8 cellular contexts compared by ENCODE assay signal in the genomic region with DNA sequence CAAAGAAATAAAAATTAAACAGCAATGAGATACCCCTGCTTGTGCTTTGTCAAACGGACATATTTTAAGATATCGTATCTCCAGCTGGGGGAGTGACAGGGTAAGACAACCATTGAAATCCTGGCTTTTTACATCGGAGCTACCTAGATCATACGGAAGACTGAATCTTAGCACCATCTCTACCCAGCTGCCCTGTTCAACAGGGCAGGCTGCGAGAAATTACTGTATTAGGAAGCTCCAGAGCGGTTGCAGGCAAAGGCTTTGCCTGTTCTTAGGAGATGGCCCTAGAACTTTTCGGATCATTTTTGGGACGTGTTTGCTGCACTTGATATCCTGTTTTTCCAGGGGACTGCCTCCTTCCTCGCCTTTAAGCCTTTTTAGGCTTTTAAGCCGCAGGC. TPM values are rescaled to one million over a fixed set of nuclear protein-coding genes. Genes with fewer than 3 reads are reported as not detected.
DNase-seq lines count a peak whose midpoint lies in the region; ATAC-seq and TF ChIP-seq lines count a peak whose summit lies in the region.

No MANE protein-coding gene starts in this region.

- TF ChIP-seq CTCF in AG04449 (IDR thresholded peaks at IDR 0.05; ENCODE audit: insufficient read depth, low read length, missing control alignments) (no peak), HL-60 (IDR thresholded peaks at IDR 0.05; ENCODE audit: insufficient read depth, low read length) (no peak), ascending aorta (IDR thresholded peaks at IDR 0.05) (no peak)

- WGBS in thymus, result 7% methylated on average over 10 of the region's 10 CpGs

- no peaks in the 10 kb centered on the region for H3K36me3 ChIP-seq in ascending aorta
- H3K36me3 ChIP-seq in thymus (ENCODE audit: control insufficient read depth, insufficient read depth), result no peaks in the 10 kb centered on the region

- ATAC-seq in sciatic nerve (no peak), GM21423 (IDR thresholded peaks at IDR 0.05; ENCODE audit: unreplicated experiment) (no peak)

- peak overlapping the region; percentile 80 for H3K4me3 ChIP-seq in AG04449 (ENCODE audit: low read depth, low read length)
- H3K4me3 ChIP-seq in HL-60 (replicated peaks; ENCODE audit: insufficient read depth, low read length), result peak overlapping the region; percentile 81
- peak overlapping the region; percentile 79 to 92 for H3K4me3 ChIP-seq in ascending aorta
- H3K4me3 ChIP-seq in thymus (ENCODE audit: low read length), result peak overlapping the region; percentile 70

- H3K9me3 ChIP-seq in ascending aorta (no peaks in the 10 kb centered on the region), thymus (ENCODE audit: control insufficient read depth) (no peaks in the 10 kb centered on the region)

- CTCF ChIA-PET in AG04449 (lab: Yijun Ruan, JAX), result interaction anchor here (1.0 to 5.9 kb wide), 14 partner anchors 12 to 343 kb away, joined by 3 to 53 read pairs (median 3); no protein-coding TSS in a partner anchor

- H3K27ac ChIP-seq in HL-60 (replicated peaks), result no peak overlapping the region
- H3K27ac ChIP-seq in ascending aorta, result peak overlapping the region; percentile 95 to 96
- H3K27ac ChIP-seq in layer of hippocampus (ENCODE audit: low read depth, low read length), result peak overlapping the region; percentile 90
- no peak overlapping the region for H3K27ac ChIP-seq in thymus (ENCODE audit: low read depth)

- DNase-seq in AG04449 (ENCODE audit: low read depth, low spot score) (no peak), HL-60 (ENCODE audit: low read depth in 1 of 2, low spot score in 1 of 2) (no peak), ascending aorta (ENCODE audit: low spot score in 2 of 2) (no peak), sciatic nerve (ENCODE audit: low spot score) (no peak), H4 (ENCODE audit: low spot score) (no peak)

- H3K4me1 ChIP-seq in ascending aorta (peaks cover 2 to 10% of the 10 kb centered on the region in 2 donors), thymus (ENCODE audit: control insufficient read depth, insufficient read depth, low read length) (peaks cover 13% of the 10 kb centered on the region)

- intact Hi-C loops in ascending aorta (cut with DNase I) (loop anchor here (10.0 kb wide), 1 partner anchor 645 kb away; a partner anchor contains a TSS), sciatic nerve (cut with DNase I) (loop anchor here (5.0 to 10.0 kb wide), 2 partner anchors 125 to 288 kb away; no protein-coding TSS in a partner anchor)

- POLR2A ChIA-PET in AG04449 (lab: Yijun Ruan, JAX), result interaction anchor here (0.7 to 1.6 kb wide), 2 partner anchors 106 to 287 kb away, joined by 3 to 7 read pairs; no protein-coding TSS in a partner anchor

- H3K27me3 ChIP-seq in HL-60 (ENCODE audit: insufficient read depth, poor library complexity, severe bottlenecking), result peaks cover 17% of the 10 kb centered on the region
- H3K27me3 ChIP-seq in ascending aorta, result no peaks in the 10 kb centered on the region
- H3K27me3 ChIP-seq in layer of hippocampus (ENCODE audit: control insufficient read depth, insufficient read depth, low read length), result no peaks in the 10 kb centered on the region
- peaks cover 7% of the 10 kb centered on the region for H3K27me3 ChIP-seq in thymus (ENCODE audit: control insufficient read depth, insufficient read depth)

RNA-seq across cellular contexts. Expression of a gene that starts 2.0 kb away (rescaled TPM):
- total RNA-seq in ascending aorta, result 4.6 TPM
- polyA plus RNA-seq in thymus, result 3.3 TPM
- 30.5 TPM for total RNA-seq in sciatic nerve
- 22.4 and 30.9 TPM in 2 replicates for total RNA-seq in H4 (2014; rRNA removed; shearing (Covaris generic))

RNA-seq across cellular contexts. Expression of a gene that starts 38.4 kb away (rescaled TPM):
- total RNA-seq in ascending aorta, result 7.6 TPM
- polyA plus RNA-seq in thymus, result 11.0 TPM
- total RNA-seq in sciatic nerve, result 22.5 TPM
- 14.4 and 15.5 TPM in 2 replicates for total RNA-seq in H4 (2014; rRNA removed; shearing (Covaris generic))

Comparison
In these comparisons a context has a peak if more than half of its experiments do, and no peak if none do; other contexts are left out.
1. H3K27ac ChIP-seq: peak in ascending aorta (2 of 2) and layer of hippocampus (single experiment); none in HL-60 (single experiment) and thymus (single experiment).
2. Peak in every context shown above with its lines, with median percentiles within 50 percentile points of each other: H3K4me3 ChIP-seq.